In the genomic region with DNA sequence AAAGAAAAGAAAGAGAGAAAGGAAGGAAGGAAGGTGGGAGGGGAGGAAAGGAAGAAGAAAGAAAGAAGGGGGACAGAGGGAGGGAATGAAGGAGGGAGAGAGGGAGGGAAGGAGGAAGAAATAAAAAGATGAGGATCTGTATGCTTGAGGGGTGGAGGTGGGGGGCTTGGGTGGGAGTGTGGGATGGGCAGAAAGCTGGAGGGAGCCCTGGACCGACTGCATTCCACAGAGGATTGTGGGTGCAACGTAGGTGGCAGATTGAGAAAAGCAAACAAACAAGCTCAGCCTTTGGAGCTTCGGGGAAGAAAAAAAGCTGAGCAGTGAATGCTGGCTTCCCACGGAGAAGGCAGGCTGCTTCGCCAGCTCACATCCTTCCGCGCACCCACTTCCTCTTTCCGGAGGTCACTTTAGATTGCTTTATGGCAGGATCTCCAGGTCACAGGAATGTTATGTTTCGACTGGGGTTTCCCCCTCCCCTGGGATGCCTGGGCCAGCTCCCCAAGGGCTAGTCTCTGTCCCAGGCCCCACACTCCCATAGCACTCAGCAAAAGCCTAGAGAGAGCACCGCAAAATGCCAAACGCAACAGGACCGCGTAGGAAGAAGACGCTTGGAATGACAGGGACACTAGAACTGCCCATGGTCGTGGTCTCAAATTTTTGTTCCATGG, we compare ENCODE assay signal across 1 cellular context.
TF ChIP-seq lines count a peak whose summit lies in the region.

No MANE protein-coding gene starts in this region.

TF ChIP-seq in HepG2, 621 proteins besides CTCF, POLR2A, EP300 and RAD21 (continued from another document and continues in another):
- TF ChIP-seq, protein P1, sequence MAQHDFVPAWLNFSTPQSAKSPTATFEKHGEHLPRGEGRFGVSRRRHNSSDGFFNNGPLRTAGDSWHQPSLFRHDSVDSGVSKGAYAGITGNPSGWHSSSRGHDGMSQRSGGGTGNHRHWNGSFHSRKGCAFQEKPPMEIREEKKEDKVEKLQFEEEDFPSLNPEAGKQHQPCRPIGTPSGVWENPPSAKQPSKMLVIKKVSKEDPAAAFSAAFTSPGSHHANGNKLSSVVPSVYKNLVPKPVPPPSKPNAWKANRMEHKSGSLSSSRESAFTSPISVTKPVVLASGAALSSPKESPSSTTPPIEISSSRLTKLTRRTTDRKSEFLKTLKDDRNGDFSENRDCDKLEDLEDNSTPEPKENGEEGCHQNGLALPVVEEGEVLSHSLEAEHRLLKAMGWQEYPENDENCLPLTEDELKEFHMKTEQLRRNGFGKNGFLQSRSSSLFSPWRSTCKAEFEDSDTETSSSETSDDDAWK (CRISPR knock-in tag; IDR thresholded peaks at IDR 0.05), result no peak
- TF ChIP-seq CEBPB (IDR thresholded peaks at IDR 0.05; ENCODE audit: borderline replicate concordance, low read depth, low read length), result peak; percentile 58; the same call in 1 of the 2 replicates
- TF ChIP-seq DPF2 (CRISPR knock-in tag; IDR thresholded peaks at IDR 0.05; ENCODE audit: borderline replicate concordance, low read depth), result peak; percentile 14; the same call in 1 of the 2 replicates
- TF ChIP-seq, protein P2, sequence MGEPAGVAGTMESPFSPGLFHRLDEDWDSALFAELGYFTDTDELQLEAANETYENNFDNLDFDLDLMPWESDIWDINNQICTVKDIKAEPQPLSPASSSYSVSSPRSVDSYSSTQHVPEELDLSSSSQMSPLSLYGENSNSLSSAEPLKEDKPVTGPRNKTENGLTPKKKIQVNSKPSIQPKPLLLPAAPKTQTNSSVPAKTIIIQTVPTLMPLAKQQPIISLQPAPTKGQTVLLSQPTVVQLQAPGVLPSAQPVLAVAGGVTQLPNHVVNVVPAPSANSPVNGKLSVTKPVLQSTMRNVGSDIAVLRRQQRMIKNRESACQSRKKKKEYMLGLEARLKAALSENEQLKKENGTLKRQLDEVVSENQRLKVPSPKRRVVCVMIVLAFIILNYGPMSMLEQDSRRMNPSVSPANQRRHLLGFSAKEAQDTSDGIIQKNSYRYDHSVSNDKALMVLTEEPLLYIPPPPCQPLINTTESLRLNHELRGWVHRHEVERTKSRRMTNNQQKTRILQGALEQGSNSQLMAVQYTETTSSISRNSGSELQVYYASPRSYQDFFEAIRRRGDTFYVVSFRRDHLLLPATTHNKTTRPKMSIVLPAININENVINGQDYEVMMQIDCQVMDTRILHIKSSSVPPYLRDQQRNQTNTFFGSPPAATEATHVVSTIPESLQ (CRISPR knock-in tag; conservative IDR thresholded peaks at IDR 0.05), result no peak
- TF ChIP-seq PRPF4 (IDR thresholded peaks at IDR 0.05; ENCODE audit: low read depth, low read length, poor library complexity, severe bottlenecking), result peak; percentile 66
- no peak for TF ChIP-seq MEIS1 (CRISPR knock-in tag; IDR thresholded peaks at IDR 0.05; ENCODE audit: borderline replicate concordance)
- no peak; the same call in 1 of the 2 replicates for TF ChIP-seq ZNF772 (CRISPR knock-in tag; IDR thresholded peaks at IDR 0.05)
- TF ChIP-seq, protein P3, sequence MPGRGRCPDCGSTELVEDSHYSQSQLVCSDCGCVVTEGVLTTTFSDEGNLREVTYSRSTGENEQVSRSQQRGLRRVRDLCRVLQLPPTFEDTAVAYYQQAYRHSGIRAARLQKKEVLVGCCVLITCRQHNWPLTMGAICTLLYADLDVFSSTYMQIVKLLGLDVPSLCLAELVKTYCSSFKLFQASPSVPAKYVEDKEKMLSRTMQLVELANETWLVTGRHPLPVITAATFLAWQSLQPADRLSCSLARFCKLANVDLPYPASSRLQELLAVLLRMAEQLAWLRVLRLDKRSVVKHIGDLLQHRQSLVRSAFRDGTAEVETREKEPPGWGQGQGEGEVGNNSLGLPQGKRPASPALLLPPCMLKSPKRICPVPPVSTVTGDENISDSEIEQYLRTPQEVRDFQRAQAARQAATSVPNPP (CRISPR knock-in tag; IDR thresholded peaks at IDR 0.05), result no peak
- no peak for TF ChIP-seq ZBTB7A (CRISPR knock-in tag; IDR thresholded peaks at IDR 0.05)
- no peak for TF ChIP-seq ATAD3A (CRISPR knock-in tag; IDR thresholded peaks at IDR 0.05)
- TF ChIP-seq NFE2 (CRISPR knock-in tag; IDR thresholded peaks at IDR 0.05), result no peak
- TF ChIP-seq MEIS2 (CRISPR knock-in tag; IDR thresholded peaks at IDR 0.05), result peak; percentile 18; the same call in 1 of the 2 replicates
- TF ChIP-seq ZBTB21 (CRISPR knock-in tag; IDR thresholded peaks at IDR 0.05), result no peak
- no peak for TF ChIP-seq ZSCAN12 (CRISPR knock-in tag; IDR thresholded peaks at IDR 0.05)
- no peak for TF ChIP-seq ZNF263 (CRISPR knock-in tag; IDR thresholded peaks at IDR 0.05)
- no peak for TF ChIP-seq HHEX (CRISPR knock-in tag; IDR thresholded peaks at IDR 0.05)
- TF ChIP-seq ZNF577 (CRISPR knock-in tag; IDR thresholded peaks at IDR 0.05; ENCODE audit: borderline replicate concordance, low read depth), result no peak
- TF ChIP-seq ZNF660 (CRISPR knock-in tag; IDR thresholded peaks at IDR 0.05; ENCODE audit: borderline replicate concordance, low read depth), result no peak
- no peak for TF ChIP-seq MTF1 (CRISPR knock-in tag; IDR thresholded peaks at IDR 0.05)
- TF ChIP-seq ZNF607 (CRISPR knock-in tag; IDR thresholded peaks at IDR 0.05; ENCODE audit: borderline replicate concordance), result 0 out of 2 replicates have a peak, but pooled peaks have one; percentile 20
- peak; percentile 74; the same call in 1 of the 2 replicates for TF ChIP-seq ELF1 (CRISPR knock-in tag; IDR thresholded peaks at IDR 0.05)
- no peak for TF ChIP-seq TEAD2 (CRISPR knock-in tag; IDR thresholded peaks at IDR 0.05)
- no peak for TF ChIP-seq KDM5A (IDR thresholded peaks at IDR 0.05; ENCODE audit: borderline replicate concordance, low read length)
- TF ChIP-seq, protein P4, sequence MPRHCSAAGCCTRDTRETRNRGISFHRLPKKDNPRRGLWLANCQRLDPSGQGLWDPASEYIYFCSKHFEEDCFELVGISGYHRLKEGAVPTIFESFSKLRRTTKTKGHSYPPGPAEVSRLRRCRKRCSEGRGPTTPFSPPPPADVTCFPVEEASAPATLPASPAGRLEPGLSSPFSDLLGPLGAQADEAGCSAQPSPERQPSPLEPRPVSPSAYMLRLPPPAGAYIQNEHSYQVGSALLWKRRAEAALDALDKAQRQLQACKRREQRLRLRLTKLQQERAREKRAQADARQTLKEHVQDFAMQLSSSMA (CRISPR knock-in tag; IDR thresholded peaks at IDR 0.05), result no peak
- 0 out of 2 replicates have a peak, but pooled peaks have one; percentile 26 for TF ChIP-seq SP4 (CRISPR knock-in tag; IDR thresholded peaks at IDR 0.05)
- TF ChIP-seq KLF13 (CRISPR knock-in tag; IDR thresholded peaks at IDR 0.05), result no peak
- TF ChIP-seq, protein P5, sequence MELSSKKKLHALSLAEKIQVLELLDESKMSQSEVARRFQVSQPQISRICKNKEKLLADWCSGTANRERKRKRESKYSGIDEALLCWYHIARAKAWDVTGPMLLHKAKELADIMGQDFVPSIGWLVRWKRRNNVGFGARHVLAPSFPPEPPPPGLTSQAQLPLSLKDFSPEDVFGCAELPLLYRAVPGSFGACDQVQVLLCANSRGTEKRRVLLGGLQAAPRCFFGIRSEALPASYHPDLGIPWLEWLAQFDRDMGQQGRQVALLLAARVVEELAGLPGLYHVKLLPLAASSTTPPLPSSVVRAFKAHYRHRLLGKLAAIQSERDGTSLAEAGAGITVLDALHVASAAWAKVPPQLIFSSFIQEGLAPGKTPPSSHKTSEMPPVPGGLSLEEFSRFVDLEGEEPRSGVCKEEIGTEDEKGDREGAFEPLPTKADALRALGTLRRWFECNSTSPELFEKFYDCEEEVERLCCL (CRISPR knock-in tag; IDR thresholded peaks at IDR 0.05; ENCODE audit: borderline replicate concordance), result no peak
- TF ChIP-seq ZNF33B (CRISPR knock-in tag; IDR thresholded peaks at IDR 0.05), result no peak
- no peak for TF ChIP-seq ZNF75D (CRISPR knock-in tag; IDR thresholded peaks at IDR 0.05; ENCODE audit: borderline replicate concordance)
- TF ChIP-seq, protein P6, sequence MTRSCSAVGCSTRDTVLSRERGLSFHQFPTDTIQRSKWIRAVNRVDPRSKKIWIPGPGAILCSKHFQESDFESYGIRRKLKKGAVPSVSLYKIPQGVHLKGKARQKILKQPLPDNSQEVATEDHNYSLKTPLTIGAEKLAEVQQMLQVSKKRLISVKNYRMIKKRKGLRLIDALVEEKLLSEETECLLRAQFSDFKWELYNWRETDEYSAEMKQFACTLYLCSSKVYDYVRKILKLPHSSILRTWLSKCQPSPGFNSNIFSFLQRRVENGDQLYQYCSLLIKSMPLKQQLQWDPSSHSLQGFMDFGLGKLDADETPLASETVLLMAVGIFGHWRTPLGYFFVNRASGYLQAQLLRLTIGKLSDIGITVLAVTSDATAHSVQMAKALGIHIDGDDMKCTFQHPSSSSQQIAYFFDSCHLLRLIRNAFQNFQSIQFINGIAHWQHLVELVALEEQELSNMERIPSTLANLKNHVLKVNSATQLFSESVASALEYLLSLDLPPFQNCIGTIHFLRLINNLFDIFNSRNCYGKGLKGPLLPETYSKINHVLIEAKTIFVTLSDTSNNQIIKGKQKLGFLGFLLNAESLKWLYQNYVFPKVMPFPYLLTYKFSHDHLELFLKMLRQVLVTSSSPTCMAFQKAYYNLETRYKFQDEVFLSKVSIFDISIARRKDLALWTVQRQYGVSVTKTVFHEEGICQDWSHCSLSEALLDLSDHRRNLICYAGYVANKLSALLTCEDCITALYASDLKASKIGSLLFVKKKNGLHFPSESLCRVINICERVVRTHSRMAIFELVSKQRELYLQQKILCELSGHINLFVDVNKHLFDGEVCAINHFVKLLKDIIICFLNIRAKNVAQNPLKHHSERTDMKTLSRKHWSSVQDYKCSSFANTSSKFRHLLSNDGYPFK (CRISPR knock-in tag; IDR thresholded peaks at IDR 0.05; ENCODE audit: borderline replicate concordance), result no peak
- TF ChIP-seq YEATS4 (CRISPR knock-in tag; IDR thresholded peaks at IDR 0.05; ENCODE audit: borderline replicate concordance), result no peak
- no peak for TF ChIP-seq SKI (IDR thresholded peaks at IDR 0.05; ENCODE audit: partially characterized antibody)
- TF ChIP-seq SALL2 (CRISPR knock-in tag; IDR thresholded peaks at IDR 0.05), result no peak
- TF ChIP-seq ZNF101 (CRISPR knock-in tag; IDR thresholded peaks at IDR 0.05; ENCODE audit: borderline replicate concordance, low read depth), result no peak
- 0 out of 2 replicates have a peak, but pooled peaks have one; percentile 53 for TF ChIP-seq GATA4 (IDR thresholded peaks at IDR 0.05; ENCODE audit: borderline replicate concordance, low read depth)
- no peak for TF ChIP-seq ZNF34 (CRISPR knock-in tag; IDR thresholded peaks at IDR 0.05; ENCODE audit: borderline replicate concordance)
- TF ChIP-seq, protein P7, sequence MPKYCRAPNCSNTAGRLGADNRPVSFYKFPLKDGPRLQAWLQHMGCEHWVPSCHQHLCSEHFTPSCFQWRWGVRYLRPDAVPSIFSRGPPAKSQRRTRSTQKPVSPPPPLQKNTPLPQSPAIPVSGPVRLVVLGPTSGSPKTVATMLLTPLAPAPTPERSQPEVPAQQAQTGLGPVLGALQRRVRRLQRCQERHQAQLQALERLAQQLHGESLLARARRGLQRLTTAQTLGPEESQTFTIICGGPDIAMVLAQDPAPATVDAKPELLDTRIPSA (CRISPR knock-in tag; IDR thresholded peaks at IDR 0.05; ENCODE audit: borderline replicate concordance), result no peak
- TF ChIP-seq, protein P8, sequence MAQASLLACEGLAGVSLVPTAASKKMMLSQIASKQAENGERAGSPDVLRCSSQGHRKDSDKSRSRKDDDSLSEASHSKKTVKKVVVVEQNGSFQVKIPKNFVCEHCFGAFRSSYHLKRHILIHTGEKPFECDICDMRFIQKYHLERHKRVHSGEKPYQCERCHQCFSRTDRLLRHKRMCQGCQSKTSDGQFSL (CRISPR knock-in tag; IDR thresholded peaks at IDR 0.05), result no peak
- peak; percentile 54; the same call in 1 of the 2 replicates for TF ChIP-seq ZNF350 (CRISPR knock-in tag; IDR thresholded peaks at IDR 0.05; ENCODE audit: borderline replicate concordance, low read depth)
- TF ChIP-seq TCF7L2 (IDR thresholded peaks at IDR 0.05; ENCODE audit: low read depth, low read length), result no peak
- TF ChIP-seq ZFP62 (CRISPR knock-in tag; IDR thresholded peaks at IDR 0.05), result no peak
- no peak; the same call in 2 of the 3 replicates for TF ChIP-seq MXI1 (IDR thresholded peaks at IDR 0.05; ENCODE audit: borderline replicate concordance, low read depth, low read length)
- no peak for TF ChIP-seq EED (CRISPR knock-in tag; IDR thresholded peaks at IDR 0.05)
- peak; percentile 38; the same call in 1 of the 2 replicates for TF ChIP-seq NR2C2 (CRISPR knock-in tag; IDR thresholded peaks at IDR 0.05; ENCODE audit: borderline replicate concordance)
- TF ChIP-seq ZNF317 (CRISPR knock-in tag; IDR thresholded peaks at IDR 0.05), result no peak; the same call in 1 of the 2 replicates
- peak; percentile 62; the same call in 1 of the 2 replicates for TF ChIP-seq CBX5 (CRISPR knock-in tag; IDR thresholded peaks at IDR 0.05; ENCODE audit: borderline replicate concordance)
- TF ChIP-seq ZFP37 (CRISPR knock-in tag; IDR thresholded peaks at IDR 0.05; ENCODE audit: borderline replicate concordance), result no peak
- no peak for TF ChIP-seq ZNF230 (CRISPR knock-in tag; IDR thresholded peaks at IDR 0.05)
- no peak for TF ChIP-seq REPIN1 (CRISPR knock-in tag; IDR thresholded peaks at IDR 0.05; ENCODE audit: borderline replicate concordance, low read depth)
- TF ChIP-seq ONECUT2 (CRISPR knock-in tag; IDR thresholded peaks at IDR 0.05), result no peak
- peak; percentile 67 for TF ChIP-seq SAP130 (CRISPR knock-in tag; IDR thresholded peaks at IDR 0.05; ENCODE audit: low read depth)
- TF ChIP-seq, protein P9, sequence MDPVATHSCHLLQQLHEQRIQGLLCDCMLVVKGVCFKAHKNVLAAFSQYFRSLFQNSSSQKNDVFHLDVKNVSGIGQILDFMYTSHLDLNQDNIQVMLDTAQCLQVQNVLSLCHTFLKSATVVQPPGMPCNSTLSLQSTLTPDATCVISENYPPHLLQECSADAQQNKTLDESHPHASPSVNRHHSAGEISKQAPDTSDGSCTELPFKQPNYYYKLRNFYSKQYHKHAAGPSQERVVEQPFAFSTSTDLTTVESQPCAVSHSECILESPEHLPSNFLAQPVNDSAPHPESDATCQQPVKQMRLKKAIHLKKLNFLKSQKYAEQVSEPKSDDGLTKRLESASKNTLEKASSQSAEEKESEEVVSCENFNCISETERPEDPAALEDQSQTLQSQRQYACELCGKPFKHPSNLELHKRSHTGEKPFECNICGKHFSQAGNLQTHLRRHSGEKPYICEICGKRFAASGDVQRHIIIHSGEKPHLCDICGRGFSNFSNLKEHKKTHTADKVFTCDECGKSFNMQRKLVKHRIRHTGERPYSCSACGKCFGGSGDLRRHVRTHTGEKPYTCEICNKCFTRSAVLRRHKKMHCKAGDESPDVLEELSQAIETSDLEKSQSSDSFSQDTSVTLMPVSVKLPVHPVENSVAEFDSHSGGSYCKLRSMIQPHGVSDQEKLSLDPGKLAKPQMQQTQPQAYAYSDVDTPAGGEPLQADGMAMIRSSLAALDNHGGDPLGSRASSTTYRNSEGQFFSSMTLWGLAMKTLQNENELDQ (CRISPR knock-in tag; IDR thresholded peaks at IDR 0.05; ENCODE audit: borderline replicate concordance), result no peak
- TF ChIP-seq CC2D1A (CRISPR knock-in tag; IDR thresholded peaks at IDR 0.05), result no peak
- TF ChIP-seq MYC (CRISPR knock-in tag; IDR thresholded peaks at IDR 0.05; ENCODE audit: borderline replicate concordance), result no peak; the same call in 1 of the 2 replicates
- TF ChIP-seq, protein P10, sequence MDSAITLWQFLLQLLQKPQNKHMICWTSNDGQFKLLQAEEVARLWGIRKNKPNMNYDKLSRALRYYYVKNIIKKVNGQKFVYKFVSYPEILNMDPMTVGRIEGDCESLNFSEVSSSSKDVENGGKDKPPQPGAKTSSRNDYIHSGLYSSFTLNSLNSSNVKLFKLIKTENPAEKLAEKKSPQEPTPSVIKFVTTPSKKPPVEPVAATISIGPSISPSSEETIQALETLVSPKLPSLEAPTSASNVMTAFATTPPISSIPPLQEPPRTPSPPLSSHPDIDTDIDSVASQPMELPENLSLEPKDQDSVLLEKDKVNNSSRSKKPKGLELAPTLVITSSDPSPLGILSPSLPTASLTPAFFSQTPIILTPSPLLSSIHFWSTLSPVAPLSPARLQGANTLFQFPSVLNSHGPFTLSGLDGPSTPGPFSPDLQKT (CRISPR knock-in tag; IDR thresholded peaks at IDR 0.05; ENCODE audit: borderline replicate concordance), result no peak
